ENCODE assay signal across 8 cellular contexts in the genomic region with DNA sequence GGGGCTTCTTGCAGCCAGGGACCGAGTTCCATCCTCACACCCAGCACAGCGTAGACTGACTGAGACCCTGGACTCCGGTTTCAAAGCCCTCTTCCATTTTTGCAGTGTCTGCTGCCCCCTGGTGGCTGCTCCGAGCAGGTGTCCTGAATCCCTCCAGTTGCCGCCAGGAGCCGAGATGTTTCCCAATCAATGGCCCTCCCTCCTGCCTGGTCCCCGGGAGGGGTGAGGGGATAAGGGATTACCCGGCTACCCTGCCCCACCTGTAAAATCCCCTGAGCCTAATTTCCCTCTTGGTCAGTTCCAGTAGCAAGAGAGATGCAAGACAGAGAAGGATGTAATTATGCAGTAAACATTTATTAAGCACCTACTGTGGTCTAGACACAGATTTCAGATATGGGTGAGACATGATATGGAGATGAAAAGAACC.
DNase-seq lines count a peak whose midpoint lies in the region.

No MANE protein-coding gene starts in this region.

- peak; percentile 42 for DNase-seq in NK-92 treated with Interleukin-12 subunit alpha and Interleukin-12 subunit beta, amount 100 ng/mL, for 24 hours (lab: John Stamatoyannopoulos, UW)
- DNase-seq in NK-92 (lab: John Stamatoyannopoulos, UW; ENCODE audit: unreplicated experiment) = no peak
- DNase-seq in NCI-H2171 treated with DMSO at 0.1 percent for 48 hours (lab: John Stamatoyannopoulos, UW) = peak; percentile 81
- peak; percentile 78 for DNase-seq in activated CD4-positive, CD25-positive, alpha-beta regulatory T cell treated with anti-CD3 and anti-CD28 coated beads, Interleukin-2, amount 50 U/mL, for 72 hours
- peak; percentile 73 for DNase-seq in cerebellar cortex (ENCODE audit: low spot score)
- peak; percentile 57 for DNase-seq in kidney tubule cell (ENCODE audit: low spot score)
- DNase-seq in stimulated activated CD4-positive, alpha-beta T cell treated with anti-CD3 and anti-CD28 coated beads, Interleukin-2, amount 100 ng/mL, for 4 hours (ENCODE audit: low read depth) = peak; percentile 62
- DNase-seq in GF-D8 (lab: John Stamatoyannopoulos, UW) = no peak

Comparison
In these comparisons a context has a peak if more than half of its experiments do, and no peak if none do; other contexts are left out.
1. DNase-seq: peak in NK-92 treated with Interleukin-12 subunit alpha and Interleukin-12 subunit beta, amount 100 ng/mL, for 24 hours (single experiment), NCI-H2171 treated with DMSO at 0.1 percent for 48 hours (single experiment), activated CD4-positive, CD25-positive, alpha-beta regulatory T cell treated with anti-CD3 and anti-CD28 coated beads, Interleukin-2, amount 50 U/mL, for 72 hours (single experiment), cerebellar cortex (single experiment), kidney tubule cell (single experiment) and stimulated activated CD4-positive, alpha-beta T cell treated with anti-CD3 and anti-CD28 coated beads, Interleukin-2, amount 100 ng/mL, for 4 hours (single experiment); none in NK-92 (single experiment) and GF-D8 (single experiment).